Comparison of ENCODE assay signal across 8 cellular contexts in the genomic region with DNA sequence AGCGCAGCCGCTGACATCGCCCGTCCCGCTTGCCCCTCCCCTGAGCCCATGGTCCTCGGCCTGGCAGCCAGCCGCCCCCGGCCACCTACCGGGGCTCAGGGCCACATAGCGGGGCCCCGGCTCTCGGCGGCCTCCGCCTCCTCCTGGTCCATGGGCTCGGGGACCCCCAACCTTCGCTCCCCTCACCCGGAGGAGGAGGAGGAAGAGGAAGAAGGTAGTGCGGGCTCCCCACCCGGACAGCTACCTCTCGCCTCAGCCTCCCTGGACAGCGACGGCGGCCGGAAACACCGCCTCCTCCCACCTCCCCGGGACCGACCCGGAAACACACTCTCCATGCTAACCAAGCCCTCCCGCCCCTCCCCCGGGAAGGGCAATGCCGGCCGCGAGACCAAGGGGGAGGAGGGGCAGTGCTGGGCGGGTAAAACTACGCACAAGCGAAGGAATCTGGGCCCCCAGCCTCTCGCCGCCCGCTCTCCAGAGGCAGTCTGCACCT. TPM values are rescaled to one million over a fixed set of nuclear protein-coding genes. Genes with fewer than 3 reads are reported as not detected.
DNase-seq lines count a peak whose midpoint lies in the region; ATAC-seq and TF ChIP-seq lines count a peak whose summit lies in the region.

A gene (minus strand): TSS at position 286 of the 493 bp plus-strand sequence. CDS start 2,912 bp downstream, outside the sequence.

- H3K23ac ChIP-seq in trophoblast cell (ENCODE audit: low read length) = no peak within 1 kb of the TSS

- H3K14ac ChIP-seq in trophoblast cell (ENCODE audit: low read length) = peak within 1 kb of the TSS; percentile 96

- TF ChIP-seq POLR2A in GM18951 (IDR thresholded peaks at IDR 0.05; ENCODE audit: extremely low read depth, insufficient read depth, insufficient read length) (peak; percentile 40), adrenal gland (IDR thresholded peaks at IDR 0.05) (peak in 1 of 2 donors; percentile 64)

- H3K27ac Mint-ChIP-seq in Calu3 (ENCODE audit: unreplicated experiment) = peak within 1 kb of the TSS; percentile 93

- H3K18ac ChIP-seq in trophoblast cell (ENCODE audit: low read length) = peak within 1 kb of the TSS; percentile 92

- in situ Hi-C loops in GM18951 (cut with MboI; ENCODE audit: low sequenced_read_pairs, unreplicated experiment) = no loop called here

- H2BK120ac ChIP-seq in trophoblast cell (ENCODE audit: insufficient read depth, low read length, poor library complexity) = peak within 1 kb of the TSS; percentile 93

- no peak for TF ChIP-seq CTCF in Calu3 (IDR thresholded peaks at IDR 0.05; ENCODE audit: unreplicated experiment)
- TF ChIP-seq CTCF in adrenal gland (IDR thresholded peaks at IDR 0.05) = no peak
- no peak for TF ChIP-seq CTCF in left ventricle myocardium inferior (IDR thresholded peaks at IDR 0.05; ENCODE audit: borderline replicate concordance)

- intact Hi-C loops in Calu3 (cut with micrococcal nuclease; ENCODE audit: unreplicated experiment) = loop anchor here (2.0 kb wide), 1 partner anchor 106 kb away; no protein-coding TSS in a partner anchor
- intact Hi-C loops in adrenal gland (cut with DNase I) = loop anchor here in 1 of 2 donors (5.0 kb wide), 1 partner anchor 105 kb away; no protein-coding TSS in a partner anchor
- intact Hi-C loops in left ventricle myocardium inferior (cut with micrococcal nuclease) = no loop called here

- H4K12ac ChIP-seq in trophoblast cell (ENCODE audit: low read depth, low read length) = peak within 1 kb of the TSS; percentile 91

- H4K91ac ChIP-seq in trophoblast cell (ENCODE audit: low read depth, low read length) = peak within 1 kb of the TSS; percentile 98

- H3K4me1 Mint-ChIP-seq in Calu3 (ENCODE audit: low read depth, unreplicated experiment) = peaks cover 23% of the 10 kb centered on the region

- H3K9me3 ChIP-seq in adrenal gland (replicated peaks in 1 of 3) (no peaks in the 10 kb centered on the region), left ventricle myocardium inferior (replicated peaks) (no peaks in the 10 kb centered on the region), trophoblast cell (ENCODE audit: insufficient read depth, low read depth, low read length) (peaks cover 3% of the 10 kb centered on the region)

- H3K79me2 ChIP-seq in trophoblast cell (ENCODE audit: control insufficient read depth, insufficient read depth, low read length, poor library complexity) = peaks cover 8% of the 10 kb centered on the region

- H3K4me3 Mint-ChIP-seq in Calu3 (ENCODE audit: low read depth, unreplicated experiment) = peak within 1 kb of the TSS; percentile 96

- H2BK5ac ChIP-seq in trophoblast cell (ENCODE audit: low read depth, low read length, poor library complexity) = peak within 1 kb of the TSS; percentile 97

- H3K9me3 Mint-ChIP-seq in Calu3 (ENCODE audit: low read depth, unreplicated experiment) = no peaks in the 10 kb centered on the region

- peaks cover 49% of the 10 kb centered on the region for H3K36me3 Mint-ChIP-seq in Calu3 (ENCODE audit: insufficient read depth, unreplicated experiment)

- no TSS peak for BruUV-seq in Calu3 (replicated peaks; lab: Mats Ljungman, UMichigan)

- H3K36me3 ChIP-seq in adrenal gland (replicated peaks in 1 of 2) (peaks cover 0 to 14% of the 10 kb centered on the region in 2 donors), left ventricle myocardium inferior (peaks cover 23% of the 10 kb centered on the region), trophoblast cell (ENCODE audit: control insufficient read depth in 1 of 2, insufficient read depth in 2 of 2, low read length in 2 of 2) (peaks cover 10 to 25% of the 10 kb centered on the region in 2 experiments)

- peak within 1 kb of the TSS; percentile 81 for H2AFZ ChIP-seq in trophoblast cell (ENCODE audit: insufficient read depth, low read length, poor library complexity)

- H2BK12ac ChIP-seq in trophoblast cell (ENCODE audit: low read length) = no peak within 1 kb of the TSS

- H2AK5ac ChIP-seq in trophoblast cell (ENCODE audit: low read length) = no peak within 1 kb of the TSS

- ATAC-seq in HG03103 (IDR thresholded peaks at IDR 0.05; ENCODE audit: low read depth, unreplicated experiment) = peak; percentile 60

- WGBS in adrenal gland, 4 donors = 0 to 1% (median 0%) methylated on average over 3 to 39 of the region's 39 CpGs
- WGBS in trophoblast cell (ENCODE audit: extremely low coverage, insufficient coverage, insufficient read length) = no CpG with 5 or more reads among the region's 39 CpGs

- DNase-seq in Calu3 (peak; percentile 88), NCI-H510A treated with DMSO at 0.1 percent for 48 hours (lab: John Stamatoyannopoulos, UW) (peak; percentile 99), adrenal gland (peak; percentile 89 to 94 (median 91)), left ventricle myocardium inferior (peak; percentile 90), trophoblast cell (peak; percentile 68 to 83), NCI-H446 treated with DMSO at 0.1 percent for 48 hours (lab: John Stamatoyannopoulos, UW) (no peak)

- peak within 1 kb of the TSS; percentile 87 for H3K4me2 ChIP-seq in trophoblast cell (ENCODE audit: low read length)

- peak within 1 kb of the TSS; percentile 95 for H3K9ac ChIP-seq in trophoblast cell (ENCODE audit: low read length)

- peak within 1 kb of the TSS; percentile 76 for H3K4ac ChIP-seq in trophoblast cell (ENCODE audit: low read depth, low read length)

- H3K27ac ChIP-seq in adrenal gland = peak within 1 kb of the TSS; percentile 89 to 99 (median 94)
- H3K27ac ChIP-seq in left ventricle myocardium inferior (replicated peaks) = peak within 1 kb of the TSS; percentile 99
- peak within 1 kb of the TSS; percentile 98 for H3K27ac ChIP-seq in trophoblast cell (ENCODE audit: low read depth, low read length)

- H3K4me1 ChIP-seq in adrenal gland (replicated peaks in 1 of 2) = peaks cover 28 to 63% of the 10 kb centered on the region in 2 donors
- H3K4me1 ChIP-seq in left ventricle myocardium inferior = peaks cover 88% of the 10 kb centered on the region
- H3K4me1 ChIP-seq in trophoblast cell (ENCODE audit: control insufficient read depth in 1 of 2, insufficient read depth in 2 of 2, low read length in 2 of 2) = peaks cover 4 to 12% of the 10 kb centered on the region in 2 experiments

- H3K27me3 Mint-ChIP-seq in Calu3 (ENCODE audit: unreplicated experiment) = no peaks in the 10 kb centered on the region

- H3K79me1 ChIP-seq in trophoblast cell (ENCODE audit: low read length) = peaks cover 9% of the 10 kb centered on the region

- H3K4me3 ChIP-seq in adrenal gland = peak within 1 kb of the TSS; percentile 25 to 94 (median 74)
- peak within 1 kb of the TSS; percentile 85 for H3K4me3 ChIP-seq in left ventricle myocardium inferior
- peak within 1 kb of the TSS; percentile 97 for H3K4me3 ChIP-seq in trophoblast cell (ENCODE audit: low read depth, low read length)

- CTCF ChIA-PET in Calu3 (lab: Charles Lee) = interaction anchor here (0.6 to 2.6 kb wide), 7 partner anchors 10 to 213 kb away, joined by 3 to 20 read pairs (median 3); a partner anchor contains a TSS

- peak within 1 kb of the TSS; percentile 98 for H4K8ac ChIP-seq in trophoblast cell (ENCODE audit: low read depth, low read length)

- H3K27me3 ChIP-seq in adrenal gland = no peaks in the 10 kb centered on the region
- no peaks in the 10 kb centered on the region for H3K27me3 ChIP-seq in left ventricle myocardium inferior (ENCODE audit: low read depth)
- H3K27me3 ChIP-seq in trophoblast cell (ENCODE audit: insufficient read depth, low read length) = no peaks in the 10 kb centered on the region

RNA-seq across cellular contexts. Expression of the gene that starts here (rescaled TPM):
- total RNA-seq in Calu3 (2022) (72.0 and 72.6 TPM in 2 replicates), adrenal gland (100 to 1,000 TPM in 3 of 8 donors, 10 to 100 TPM in 5; 53.8 to 278 (median 91.0) TPM), left ventricle myocardium inferior (64.3 TPM)
- polyA plus RNA-seq in adrenal gland = 10 to 100 TPM; 26.5 to 60.1 (median 29.2) TPM
- polyA plus RNA-seq in trophoblast cell (2013) = 30.4 and 30.6 TPM in 2 replicates
